Comparison of ENCODE assay signal across 10 cellular contexts in genomic region chrX:97039363-97040029, GRCh38.
DNase-seq lines count a peak whose midpoint lies in the region; ATAC-seq and TF ChIP-seq lines count a peak whose summit lies in the region.
"Had no signal": no experiment of that assay in that cellular context is flagged by ENCODE, and none has a peak within 500 bp of the region (broad histone marks: within the 10 kb centered on the region; RNA-seq: fewer than 3 reads in every experiment).

No MANE protein-coding gene starts in this region.

- peaks cover 5% of the 10 kb centered on the region for H3K9me3 Mint-ChIP-seq in neural progenitor cell
- H3K9me3 Mint-ChIP-seq: dendritic cell treated with granulocyte-macrophage colony-stimulating factor and Interleukin-4, amounts not matched to agents 40 ng/mL and 50 ng/mL, for 4 days had no signal

- H4K20me1 ChIP-seq in IMR-90 (ENCODE audit: insufficient read depth, low read length) (no peaks in the 10 kb centered on the region), neural progenitor cell (ENCODE audit: low read depth) (no peaks in the 10 kb centered on the region)

- peak; percentile 89 for ATAC-seq in GM18511 (IDR thresholded peaks at IDR 0.05; ENCODE audit: unreplicated experiment)
- ATAC-seq in GM21576 (IDR thresholded peaks at IDR 0.05; ENCODE audit: unreplicated experiment), result peak; percentile 91
- ATAC-seq in IMR-90 (ENCODE audit: low read depth), result no peak

- no peak overlapping the region for H4K91ac ChIP-seq in IMR-90 (ENCODE audit: insufficient read depth, low read depth, low read length)

- no peak overlapping the region for H2BK15ac ChIP-seq in IMR-90 (ENCODE audit: low read depth, low read length)

- intact Hi-C loops in IMR-90 (cut with micrococcal nuclease), result no loop called here

- BruUV-seq in IMR-90 (replicated peaks; lab: Mats Ljungman, UMichigan), result no TSS peak

- no peaks in the 10 kb centered on the region for H3K79me2 ChIP-seq in neural progenitor cell (ENCODE audit: low read depth)

- H2BK20ac ChIP-seq in IMR-90 (ENCODE audit: low read depth, low read length), result no peak overlapping the region

- H2AFZ ChIP-seq in IMR-90 (replicated peaks; ENCODE audit: low read length, poor library complexity) (no peak overlapping the region), neural progenitor cell (replicated peaks) (no peak overlapping the region)

- no peak overlapping the region for H3K4me3 Mint-ChIP-seq in neural progenitor cell
- H3K4me3 Mint-ChIP-seq: dendritic cell treated with granulocyte-macrophage colony-stimulating factor and Interleukin-4, amounts not matched to agents 40 ng/mL and 50 ng/mL, for 4 days had no signal

- H3K9me1 ChIP-seq in IMR-90 (ENCODE audit: insufficient read depth, low read length), result no peaks in the 10 kb centered on the region

- H3K9me3 ChIP-seq in IMR-90 (ENCODE audit: control insufficient read depth, insufficient read depth, low read length) (no peaks in the 10 kb centered on the region), WERI-Rb-1 (ENCODE audit: severe bottlenecking) (no peaks in the 10 kb centered on the region), neural progenitor cell (ENCODE audit: low read depth) (no peaks in the 10 kb centered on the region)

- H3K4me3 ChIP-seq in IMR-90 (ENCODE audit: insufficient read depth, low read depth, low read length), result no peak overlapping the region; the same call in 1 of the 2 replicates
- no peak overlapping the region for H3K4me3 ChIP-seq in fibroblast of the aortic adventitia (ENCODE audit: low read depth, low read length)
- no peak overlapping the region for H3K4me3 ChIP-seq in WERI-Rb-1 (ENCODE audit: low read depth, low read length)
- no peak overlapping the region for H3K4me3 ChIP-seq in neural progenitor cell

- H3F3A ChIP-seq in neural progenitor cell (ENCODE audit: low read depth), result no peaks in the 10 kb centered on the region

- no peak overlapping the region for H3K23ac ChIP-seq in IMR-90 (ENCODE audit: low read depth, low read length)

- no peak overlapping the region for H3K56ac ChIP-seq in IMR-90 (ENCODE audit: extremely low read depth, insufficient read depth, low read length)

- H4K5ac ChIP-seq in IMR-90 (ENCODE audit: low read depth, low read length), result no peak overlapping the region

- H3K27me3 Mint-ChIP-seq in neural progenitor cell (ENCODE audit: insufficient read depth, low read depth), result no peaks in the 10 kb centered on the region
- H3K27me3 Mint-ChIP-seq: dendritic cell treated with granulocyte-macrophage colony-stimulating factor and Interleukin-4, amounts not matched to agents 40 ng/mL and 50 ng/mL, for 4 days; IgD-negative memory B cell had no signal

- no peak overlapping the region for H4K8ac ChIP-seq in IMR-90 (ENCODE audit: low read depth in 2 of 2, low read length in 2 of 2)

- no peak overlapping the region for H2AK5ac ChIP-seq in IMR-90 (ENCODE audit: low read depth, low read length)

- DNase-seq in IMR-90, result peak; percentile 26
- peak; percentile 67 for DNase-seq in fibroblast of the aortic adventitia (ENCODE audit: low read depth)
- no peak for DNase-seq in WERI-Rb-1
- no peak for DNase-seq in NCI-H524 (lab: John Stamatoyannopoulos, UW)
- no peak for DNase-seq in neural progenitor cell (ENCODE audit: low spot score)
- DNase-seq in MV-4-11 (lab: John Stamatoyannopoulos, UW), result no peak

- H3K27ac ChIP-seq in IMR-90 (ENCODE audit: insufficient read depth, low read length), result no peak overlapping the region
- H3K27ac ChIP-seq in WERI-Rb-1, result no peak overlapping the region
- no peak overlapping the region for H3K27ac ChIP-seq in neural progenitor cell

- H3K4ac ChIP-seq in IMR-90 (ENCODE audit: low read depth, low read length), result no peak overlapping the region

- no peak overlapping the region for H2BK120ac ChIP-seq in IMR-90 (ENCODE audit: low read depth, low read length)

- no peak overlapping the region for H3K27ac Mint-ChIP-seq in neural progenitor cell
- H3K27ac Mint-ChIP-seq: dendritic cell treated with granulocyte-macrophage colony-stimulating factor and Interleukin-4, amounts not matched to agents 40 ng/mL and 50 ng/mL, for 4 days; IgD-negative memory B cell had no signal

- H3K36me3 ChIP-seq in IMR-90 (ENCODE audit: control insufficient read depth, insufficient read depth, low read length) (no peaks in the 10 kb centered on the region), WERI-Rb-1 (no peaks in the 10 kb centered on the region), neural progenitor cell (no peaks in the 10 kb centered on the region)

- TF ChIP-seq CTCF in IMR-90 (conservative IDR thresholded peaks at IDR 0.05; ENCODE audit: low read depth, low read length) (no peak), fibroblast of the aortic adventitia (IDR thresholded peaks at IDR 0.05; ENCODE audit: insufficient read depth, low read length) (no peak), WERI-Rb-1 (IDR thresholded peaks at IDR 0.05; ENCODE audit: low read depth, low read length) (no peak), neural progenitor cell (IDR thresholded peaks at IDR 0.05) (no peak)

- POLR2A ChIA-PET in IMR-90 (lab: Charles Lee; ENCODE audit: unreplicated experiment), result no interaction called here

- no peak overlapping the region for H3K9ac ChIP-seq in IMR-90 (ENCODE audit: low read depth, low read length)
- H3K9ac ChIP-seq in neural progenitor cell, result no peak overlapping the region

- H3K4me2 ChIP-seq in IMR-90 (ENCODE audit: low read depth, low read length) (peak overlapping the region; percentile 29; the same call in 1 of the 2 replicates), neural progenitor cell (no peak overlapping the region)

- H2BK5ac ChIP-seq in IMR-90 (ENCODE audit: low read depth, low read length, poor library complexity, severe bottlenecking), result no peak overlapping the region

- no peaks in the 10 kb centered on the region for H3K4me1 Mint-ChIP-seq in neural progenitor cell

- H3K79me1 ChIP-seq in IMR-90 (ENCODE audit: low read depth in 1 of 2, low read length in 2 of 2), result no peaks in the 10 kb centered on the region

- CTCF ChIA-PET in IMR-90 (lab: Yijun Ruan, JAX), result no interaction called here

- H3K14ac ChIP-seq in IMR-90 (replicated peaks; ENCODE audit: low read depth, low read length), result no peak overlapping the region

- no peaks in the 10 kb centered on the region for H3K4me1 ChIP-seq in IMR-90 (ENCODE audit: control insufficient read depth, insufficient read depth, low read length)
- H3K4me1 ChIP-seq in neural progenitor cell, result no peaks in the 10 kb centered on the region

- H3K36me3 Mint-ChIP-seq in neural progenitor cell, result no peaks in the 10 kb centered on the region
- H3K36me3 Mint-ChIP-seq: IgD-negative memory B cell had no signal

- dilution Hi-C loops in IMR-90 (cut with HindIII; ENCODE audit: low sequenced_read_pairs, unreplicated experiment), result no loop called here

- H3K27me3 ChIP-seq in IMR-90 (ENCODE audit: control insufficient read depth, insufficient read depth, low read length) (no peaks in the 10 kb centered on the region), WERI-Rb-1 (ENCODE audit: insufficient read depth, low read depth, severe bottlenecking) (no peaks in the 10 kb centered on the region), neural progenitor cell (no peaks in the 10 kb centered on the region)

- no peak for TF ChIP-seq POLR2A in IMR-90 (IDR thresholded peaks at IDR 0.05; ENCODE audit: low read depth, low read length)

- WGBS in IMR-90 (ENCODE audit: extremely low coverage in 2 of 2, insufficient read length in 1 of 2), 2 experiments, result no CpG with 5 or more reads among the region's 4 CpGs

- in situ Hi-C loops in IMR-90 (cut with MboI; ENCODE audit: low sequenced_read_pairs), result no loop called here

- H3K18ac ChIP-seq in IMR-90 (ENCODE audit: low read depth, low read length), result no peak overlapping the region

- no peak for TF ChIP-seq RAD21 in IMR-90 (IDR thresholded peaks at IDR 0.05; ENCODE audit: low read length)

- H2AK9ac ChIP-seq in IMR-90 (replicated peaks; ENCODE audit: low read depth, low read length, poor library complexity), result no peak overlapping the region

TF ChIP-seq in IMR-90, 13 proteins besides CTCF, POLR2A, EP300 and RAD21:
- TF ChIP-seq MAZ (IDR thresholded peaks at IDR 0.05; ENCODE audit: borderline replicate concordance, low read depth, low read length) (no peak), CEBPB (IDR thresholded peaks at IDR 0.05; ENCODE audit: low read depth, low read length) (no peak), MXI1 (IDR thresholded peaks at IDR 0.05; ENCODE audit: borderline replicate concordance, low read depth, low read length) (no peak)
TF ChIP-seq in IMR-90: peak in this region for 0.

Comparison
In these comparisons a context has a peak if more than half of its experiments do, and no peak if none do; other contexts are left out.
1. DNase-seq: peak in IMR-90 (single experiment) and fibroblast of the aortic adventitia (single experiment); none in WERI-Rb-1 (single experiment), NCI-H524 (0 of 2), neural progenitor cell (single experiment) and MV-4-11 (single experiment).